In genomic region chr3:125278155-125278554, GRCh38 we compare ENCODE assay signal across 19 cellular contexts.
"Had no signal": no experiment of that assay in that cellular context is flagged by ENCODE, and none has a peak within 500 bp of the region (broad histone marks: within the 10 kb centered on the region; RNA-seq: fewer than 3 reads in every experiment).

No MANE protein-coding gene starts in this region.

- H3K9me3 Mint-ChIP-seq: activated CD4-positive, alpha-beta memory T cell treated with anti-CD3 and anti-CD28 coated beads for 36 hours; activated naive CD4-positive, alpha-beta T cell treated with anti-CD3 and anti-CD28 coated beads, Interleukin-2, amount 10 ng/mL, durations not matched to agents 7 days and 5 days; naive B cell; stimulated activated memory B cell treated with anti-CD40 and anti-IgM and Interleukin-4, amounts not matched to agents 10 μg/mL and 1 μg/mL and 100 μg/mL, for 72 hours; T-helper 2 cell treated with Interferon-gamma antibody and Interleukin-4, amounts not matched to agents 5 μg/mL and 100 μg/mL, for 36 hours had no signal

- H3K4me3 ChIP-seq: ascending aorta, breast epithelium, esophagus squamous epithelium, ovary, smooth muscle cell, testis, upper lobe of left lung had no signal

- H3K36me3 ChIP-seq: breast epithelium, ovary had no signal

- H3K27ac Mint-ChIP-seq: activated CD4-positive, alpha-beta memory T cell treated with anti-CD3 and anti-CD28 coated beads for 36 hours; activated naive CD4-positive, alpha-beta T cell treated with anti-CD3 and anti-CD28 coated beads, Interleukin-2, amount 10 ng/mL, durations not matched to agents 7 days and 5 days; stimulated activated memory B cell treated with anti-CD40 and anti-IgM and Interleukin-4, amounts not matched to agents 10 μg/mL and 1 μg/mL and 100 μg/mL, for 72 hours; T-helper 2 cell treated with Interferon-gamma antibody and Interleukin-4, amounts not matched to agents 5 μg/mL and 100 μg/mL, for 36 hours had no signal

- ATAC-seq: left ventricle myocardium superior; sciatic nerve; stimulated activated memory B cell treated with anti-CD40 and anti-IgM and Interleukin-4, amounts not matched to agents 10 μg/mL and 1 μg/mL and 100 μg/mL, for 72 hours had no signal

- H3K4me2 ChIP-seq: smooth muscle cell had no signal

- H3K4me3 Mint-ChIP-seq: activated CD4-positive, alpha-beta memory T cell treated with anti-CD3 and anti-CD28 coated beads for 36 hours; activated naive CD4-positive, alpha-beta T cell treated with anti-CD3 and anti-CD28 coated beads, Interleukin-2, amount 10 ng/mL, durations not matched to agents 7 days and 5 days; naive B cell; stimulated activated memory B cell treated with anti-CD40 and anti-IgM and Interleukin-4, amounts not matched to agents 10 μg/mL and 1 μg/mL and 100 μg/mL, for 72 hours; T-helper 2 cell treated with Interferon-gamma antibody and Interleukin-4, amounts not matched to agents 5 μg/mL and 100 μg/mL, for 36 hours had no signal

- H3K27ac ChIP-seq: ascending aorta, breast epithelium, esophagus squamous epithelium, ovary, testis, upper lobe of left lung had no signal

- H3K9me3 ChIP-seq: ascending aorta, breast epithelium, esophagus squamous epithelium, ovary, testis, upper lobe of left lung had no signal

- DNase-seq: activated CD4-positive, alpha-beta memory T cell treated with anti-CD3 and anti-CD28 coated beads for 36 hours; activated CD4-positive, alpha-beta T cell treated with anti-CD3 and anti-CD28 coated beads for 4 hours; activated naive CD4-positive, alpha-beta T cell treated with anti-CD3 and anti-CD28 coated beads, Interleukin-2, amount 10 ng/mL, durations not matched to agents 7 days and 5 days; activated T-cell treated with anti-CD3 and anti-CD28 coated beads for 4 hours; dermis blood vessel endothelial cell; effector memory CD4-positive, alpha-beta T cell; esophagus squamous epithelium; left ventricle myocardium superior; naive B cell; ovary; stimulated activated CD4-positive, alpha-beta T cell treated with anti-CD3 and anti-CD28 coated beads, Interleukin-4, amount 100 ng/mL, for 1 hour; testis; upper lobe of left lung had no signal

- H3K27me3 Mint-ChIP-seq: activated CD4-positive, alpha-beta memory T cell treated with anti-CD3 and anti-CD28 coated beads for 36 hours; activated naive CD4-positive, alpha-beta T cell treated with anti-CD3 and anti-CD28 coated beads, Interleukin-2, amount 10 ng/mL, durations not matched to agents 7 days and 5 days; naive B cell; stimulated activated memory B cell treated with anti-CD40 and anti-IgM and Interleukin-4, amounts not matched to agents 10 μg/mL and 1 μg/mL and 100 μg/mL, for 72 hours had no signal

- H3K27me3 ChIP-seq: ascending aorta, breast epithelium, esophagus squamous epithelium, ovary, testis, upper lobe of left lung had no signal

- H3K4me1 Mint-ChIP-seq: activated naive CD4-positive, alpha-beta T cell treated with anti-CD3 and anti-CD28 coated beads, Interleukin-2, amount 10 ng/mL, durations not matched to agents 7 days and 5 days; stimulated activated memory B cell treated with anti-CD40 and anti-IgM and Interleukin-4, amounts not matched to agents 10 μg/mL and 1 μg/mL and 100 μg/mL, for 72 hours had no signal

- H3K4me1 ChIP-seq: ascending aorta, breast epithelium, testis had no signal
